In genomic region chr5:141820686-141821085, GRCh38 we compare ENCODE assay signal across 2 cellular contexts. TPM values are rescaled to one million over a fixed set of nuclear protein-coding genes. Genes with fewer than 3 reads are reported as not detected.
"Had no signal": no experiment of that assay in that cellular context is flagged by ENCODE, and none has a peak within 500 bp of the region (broad histone marks: within the 10 kb centered on the region; RNA-seq: fewer than 3 reads in every experiment).

No MANE protein-coding gene starts in this region.

RNA-seq across cellular contexts. Expression of gene PCDH1, which starts 57.5 kb away (rescaled TPM):
- total RNA-seq: LHCN-M2, OCI-LY7 had no signal
